In genomic region chr13:29081036-29081435, GRCh38 we compare ENCODE assay signal across 10 cellular contexts.
DNase-seq lines count a peak whose midpoint lies in the region; ATAC-seq and TF ChIP-seq lines count a peak whose summit lies in the region.
"Had no signal": no experiment of that assay in that cellular context is flagged by ENCODE, and none has a peak within 500 bp of the region (broad histone marks: within the 10 kb centered on the region; RNA-seq: fewer than 3 reads in every experiment).

No MANE protein-coding gene starts in this region.

- H3K27me3 Mint-ChIP-seq in activated B cell treated with CpG ODN at 0.5 μM for 24 hours, result peaks cover 2% of the 10 kb centered on the region

- no peak overlapping the region for H3K4me3 ChIP-seq in aorta (ENCODE audit: low read length in 2 of 2)

- no peaks in the 10 kb centered on the region for H3K36me3 ChIP-seq in aorta (ENCODE audit: control insufficient read depth in 1 of 2, insufficient read depth in 2 of 2, low read length in 1 of 2)

- DNase-seq in ELR (ENCODE audit: low read depth), result peak; percentile 56
- no peak for DNase-seq in activated B cell treated with CpG ODN at 0.5 μM for 24 hours
- no peak for DNase-seq in NCI-H1436 treated with DMSO at 0.1 percent for 48 hours (lab: John Stamatoyannopoulos, UW)
- no peak for DNase-seq in hepatic stellate cell (ENCODE audit: low spot score)
- DNase-seq in aorta, result no peak
- DNase-seq: activated T-cell treated with anti-CD3 and anti-CD28 coated beads, Interleukin-2, amount 50 U/mL, for 1 hour; NCI-H1694 treated with DMSO at 0.1 percent for 48 hours had no signal

- H3K4me1 ChIP-seq in aorta (ENCODE audit: control insufficient read depth in 1 of 2, insufficient read depth in 2 of 2, low read length in 2 of 2), result peaks cover 0 to 3% of the 10 kb centered on the region in 2 donors

- no peak for TF ChIP-seq CTCF in activated B cell treated with CpG ODN at 0.5 μM for 24 hours (IDR thresholded peaks at IDR 0.05)

- 33 to 37% methylated on average over 1 of the region's 1 CpG for WGBS in aorta, 2 donors

- H3K4me1 Mint-ChIP-seq in activated B cell treated with CpG ODN at 0.5 μM for 24 hours, result peaks cover 21% of the 10 kb centered on the region

- POLR2A ChIA-PET in activated B cell treated with CpG ODN at 0.5 μM for 24 hours (lab: Charles Lee), result no interaction called here

- intact Hi-C loops in activated B cell treated with CpG ODN at 0.5 μM for 24 hours (cut with micrococcal nuclease) (loop anchor here (1.0 to 5.0 kb wide), 2 partner anchors 186 to 282 kb away; no protein-coding TSS in a partner anchor), aorta (cut with DNase I) (no loop called here)

- no peak overlapping the region for H3K4me3 Mint-ChIP-seq in activated B cell treated with CpG ODN at 0.5 μM for 24 hours

- H3K27me3 ChIP-seq in aorta (ENCODE audit: control insufficient read depth in 1 of 2, insufficient read depth in 2 of 2, low read length in 1 of 2), result no peaks in the 10 kb centered on the region

- H3K9me3 ChIP-seq in aorta (ENCODE audit: control insufficient read depth, low read length), result no peaks in the 10 kb centered on the region

- ATAC-seq in GM19395 (IDR thresholded peaks at IDR 0.05; ENCODE audit: unreplicated experiment), result peak; percentile 95
- peak; percentile 76 for ATAC-seq in HG03460 (IDR thresholded peaks at IDR 0.05; ENCODE audit: unreplicated experiment)
- ATAC-seq in activated B cell treated with CpG ODN at 0.5 μM for 24 hours (ENCODE audit: low read depth), result peak; percentile 94
- ATAC-seq in esophagus mucosa, result no peak
- no peak for ATAC-seq in aorta (ENCODE audit: low FRiP score)

- no peak overlapping the region for H3K27ac ChIP-seq in aorta (ENCODE audit: low read depth in 1 of 2, low read length in 2 of 2)

- H3K27ac Mint-ChIP-seq in activated B cell treated with CpG ODN at 0.5 μM for 24 hours, result no peak overlapping the region

- H3K36me3 Mint-ChIP-seq in activated B cell treated with CpG ODN at 0.5 μM for 24 hours (ENCODE audit: low read depth), result no peaks in the 10 kb centered on the region

- CTCF ChIA-PET in activated B cell treated with CpG ODN at 0.5 μM for 24 hours (lab: Charles Lee), result interaction anchor here (0.7 to 2.6 kb wide), 2 partner anchors 280 to 281 kb away, joined by 4 to 8 read pairs; no protein-coding TSS in a partner anchor

- H3K9me3 Mint-ChIP-seq in activated B cell treated with CpG ODN at 0.5 μM for 24 hours, result peaks cover 5% of the 10 kb centered on the region

Comparison
In these comparisons a context has a peak if more than half of its experiments do, and no peak if none do; other contexts are left out.
1. ATAC-seq: peak in GM19395 (single experiment), HG03460 (single experiment) and activated B cell treated with CpG ODN at 0.5 μM for 24 hours (single experiment); none in esophagus mucosa (single experiment) and aorta (single experiment).